In genomic region chr15:38814891-38815290, GRCh38 we compare ENCODE assay signal across 23 cellular contexts.
"Had no signal": no experiment of that assay in that cellular context is flagged by ENCODE, and none has a peak within 500 bp of the region (broad histone marks: within the 10 kb centered on the region; RNA-seq: fewer than 3 reads in every experiment).

No MANE protein-coding gene starts in this region.

- DNase-seq: Kasumi-1, MV-4-11, NCI-H1048, NCI-H1105, NCI-H1417, NCI-H1436 treated with DMSO at 0.1 percent for 48 hours, NCI-H1694, NCI-H187 treated with DMSO at 0.1 percent for 48 hours, NCI-H2081, NCI-H2107, NCI-H2171, NCI-H226, NCI-H446, NCI-H510A, NCI-H524 treated with DMSO at 0.1 percent for 48 hours, NCI-H69, NCI-H774, SHP77 treated with DMSO at 0.1 percent for 48 hours, SJCRH30, T-cell had no signal

- H3K4me3 ChIP-seq: K562, SJCRH30, SK-N-MC had no signal

- ATAC-seq: HepG2, K562, T-cell had no signal
